ENCODE assay signal across 9 cellular contexts in genomic region chr11:124481365-124482323, GRCh38. TPM values are rescaled to one million over a fixed set of nuclear protein-coding genes. Genes with fewer than 3 reads are reported as not detected.
A peak's percentile ranks its signal among the peaks of the same experiment; 100 is the strongest.
DNase-seq lines count a peak whose midpoint lies in the region; ATAC-seq and TF ChIP-seq lines count a peak whose summit lies in the region.
"Had no signal": no experiment of that assay in that cellular context is flagged by ENCODE, and none has a peak within 500 bp of the region (broad histone marks: within the 10 kb centered on the region; RNA-seq: fewer than 3 reads in every experiment).

No MANE protein-coding gene starts in this region.

- H3K27ac ChIP-seq in HCT116 (ENCODE audit: low read depth, low read length) (peak overlapping the region; percentile 34; the same call in 1 of the 2 replicates), aorta (ENCODE audit: low read depth in 1 of 2, low read length in 2 of 2) (no peak overlapping the region)

- H3K9me2 ChIP-seq in HCT116 (ENCODE audit: insufficient read depth): no peaks in the 10 kb centered on the region

- H3K9ac ChIP-seq in HCT116 (ENCODE audit: low read length): no peak overlapping the region

- ATAC-seq in HCT116: peak; percentile 86
- ATAC-seq in left lobe of liver: peak; percentile 48
- ATAC-seq in aorta (ENCODE audit: low FRiP score): peak; percentile 67
- ATAC-seq: mucosa of descending colon had no signal

- no peak for TF ChIP-seq POLR2A in HCT116 (IDR thresholded peaks at IDR 0.05; ENCODE audit: borderline replicate concordance, extremely low read depth, insufficient read depth, insufficient read length)

- DNase-seq in Caco-2: peak in 1 of 2 experiments; percentile 31
- DNase-seq in HCT116 (ENCODE audit: low read depth, low spot score): no peak
- DNase-seq in NOMO-1 (lab: John Stamatoyannopoulos, UW; ENCODE audit: unreplicated experiment in 2 of 2): peak; percentile 26 to 42
- DNase-seq in T47D (ENCODE audit: low read depth in 1 of 2, low spot score in 1 of 2): peak; percentile 62 to 77
- no peak for DNase-seq in left lobe of liver (ENCODE audit: low spot score)
- DNase-seq in aorta: peak in 1 of 2 donors; percentile 40
- DNase-seq in activated effector memory CD4-positive, alpha-beta T cell treated with anti-CD3 and anti-CD28 coated beads, Interleukin-2, amount 50 U/mL, for 16 hours: no peak
- DNase-seq in SHP77 treated with DMSO at 0.1 percent for 48 hours (lab: John Stamatoyannopoulos, UW): no peak

- H3K36me3 Mint-ChIP-seq in Caco-2 (ENCODE audit: insufficient read depth, unreplicated experiment): no peaks in the 10 kb centered on the region

- WGBS in aorta, 2 donors: 62 to 70% methylated on average over 20 of the region's 20 CpGs

- no peaks in the 10 kb centered on the region for H3K9me3 Mint-ChIP-seq in Caco-2 (ENCODE audit: unreplicated experiment)

- H3K79me2 ChIP-seq in HCT116 (ENCODE audit: insufficient read depth, low read length): no peaks in the 10 kb centered on the region

- intact Hi-C loops in Caco-2 (cut with micrococcal nuclease; ENCODE audit: unreplicated experiment): no loop called here
- intact Hi-C loops in HCT116 (cut with micrococcal nuclease): no loop called here
- intact Hi-C loops in aorta (cut with DNase I): no loop called here

- TF ChIP-seq RAD21 in HCT116 (IDR thresholded peaks at IDR 0.05; ENCODE audit: low read depth): no peak

- RAD21 ChIA-PET in HCT116 (lab: Charles Lee; ENCODE audit: low non-redundant PET in 1 of 2, low total read pairs in 2 of 2, uncharacterized antibody in 2 of 2, unreplicated experiment in 2 of 2): no interaction called here

- H3K27ac Mint-ChIP-seq in Caco-2 (ENCODE audit: unreplicated experiment): no peak overlapping the region

- no peaks in the 10 kb centered on the region for H3K36me3 ChIP-seq in Caco-2 (ENCODE audit: control insufficient read depth, insufficient read depth, low read length)
- no peaks in the 10 kb centered on the region for H3K36me3 ChIP-seq in HCT116 (ENCODE audit: control insufficient read depth in 1 of 2, insufficient read depth in 2 of 2, low read length in 2 of 2)
- no peaks in the 10 kb centered on the region for H3K36me3 ChIP-seq in aorta (ENCODE audit: control insufficient read depth in 1 of 2, insufficient read depth in 2 of 2, low read length in 1 of 2)

- no peak overlapping the region for H3K4me3 ChIP-seq in Caco-2 (ENCODE audit: low read depth, low read length)
- H3K4me3 ChIP-seq in HCT116 (replicated peaks in 1 of 2; ENCODE audit: low read depth in 1 of 2, low read length in 2 of 2): peak overlapping the region; percentile 32 to 51
- H3K4me3 ChIP-seq in aorta (ENCODE audit: low read length in 2 of 2): no peak overlapping the region
- H3K4me3 ChIP-seq: mucosa of descending colon had no signal

- CTCF ChIA-PET in Caco-2 (lab: Charles Lee) (no interaction called here), HCT116 (lab: Charles Lee) (interaction anchor here (1.5 kb wide), 1 partner anchor 65 kb away, joined by 3 read pairs; no protein-coding TSS in a partner anchor)

- BruUV-seq in Caco-2 (replicated peaks; lab: Mats Ljungman, UMichigan) (no TSS peak), HCT116 (replicated peaks; lab: Mats Ljungman, UMichigan) (no TSS peak)

- peaks cover 9% of the 10 kb centered on the region for H3K4me1 Mint-ChIP-seq in Caco-2 (ENCODE audit: low read depth, unreplicated experiment)

- H3K4me1 ChIP-seq in Caco-2: 0 out of 2 replicates have a peak, but pooled peaks cover 5% of the 10 kb centered on the region
- H3K4me1 ChIP-seq in HCT116 (ENCODE audit: control insufficient read depth in 1 of 2, insufficient read depth in 2 of 2, low read length in 2 of 2): peaks cover 6 to 28% of the 10 kb centered on the region in 2 experiments; a peak in 2 of 4 replicates
- H3K4me1 ChIP-seq in aorta (ENCODE audit: control insufficient read depth in 1 of 2, insufficient read depth in 2 of 2, low read length in 2 of 2): no peaks in the 10 kb centered on the region

- POLR2A ChIA-PET in Caco-2 (lab: Charles Lee) (no interaction called here), HCT116 (lab: Charles Lee) (no interaction called here)

- in situ Hi-C loops in T47D (cut with HindIII; ENCODE audit: low pct_unique_long_range_greater_than_20kb, low sequenced_read_pairs): no loop called here

- H3K4me2 ChIP-seq in HCT116 (ENCODE audit: low read length): peak overlapping the region; percentile 75

- no peaks in the 10 kb centered on the region for H3K27me3 ChIP-seq in Caco-2 (replicated peaks; ENCODE audit: control insufficient read depth, insufficient read depth, low read length)
- peaks cover 14% of the 10 kb centered on the region for H3K27me3 ChIP-seq in HCT116 (ENCODE audit: insufficient read depth, low read length)
- H3K27me3 ChIP-seq in aorta (ENCODE audit: control insufficient read depth in 1 of 2, insufficient read depth in 2 of 2, low read length in 1 of 2): no peaks in the 10 kb centered on the region

- TF ChIP-seq CTCF in Caco-2 (IDR thresholded peaks at IDR 0.05; ENCODE audit: insufficient read depth in 1 of 2, low read depth in 1 of 2, low read length in 1 of 2, severe bottlenecking in 1 of 2, unreplicated experiment in 1 of 2) (no peak), HCT116 (IDR thresholded peaks at IDR 0.05 in 2 of 3, conservative IDR thresholded peaks at IDR 0.05 in 1 of 3; ENCODE audit: borderline replicate concordance in 1 of 3, insufficient read depth in 1 of 3, low read depth in 2 of 3, low read length in 2 of 3) (no peak)

- no peaks in the 10 kb centered on the region for H4K20me1 ChIP-seq in HCT116 (ENCODE audit: insufficient read depth)

- H3K27me3 Mint-ChIP-seq in Caco-2 (ENCODE audit: insufficient read depth, unreplicated experiment): peaks cover 7% of the 10 kb centered on the region

- H3K4me3 Mint-ChIP-seq in Caco-2 (ENCODE audit: unreplicated experiment): peak overlapping the region; percentile 65

- H3K9me3 ChIP-seq in Caco-2: no peaks in the 10 kb centered on the region
- H3K9me3 ChIP-seq in HCT116 (ENCODE audit: control insufficient read depth in 1 of 2, insufficient read depth in 1 of 2, low read depth in 1 of 2, low read length in 2 of 2): no peaks in the 10 kb centered on the region
- no peaks in the 10 kb centered on the region for H3K9me3 ChIP-seq in aorta (ENCODE audit: control insufficient read depth, low read length)
- H3K9me3 ChIP-seq: mucosa of descending colon had no signal

- peak overlapping the region; percentile 74 for H2AFZ ChIP-seq in HCT116 (ENCODE audit: low read depth, low read length, poor library complexity, severe bottlenecking)

TF ChIP-seq in HCT116, 20 proteins besides CTCF, POLR2A, EP300 and RAD21:
- TF ChIP-seq JUND (IDR thresholded peaks at IDR 0.05) (no peak), TCF7L2 (IDR thresholded peaks at IDR 0.05; ENCODE audit: borderline replicate concordance, extremely low read depth, insufficient read depth, insufficient read length) (no peak), ZNF274 (IDR thresholded peaks at IDR 0.05; ENCODE audit: low read depth, low read length) (no peak), FOSL1 (IDR thresholded peaks at IDR 0.05; ENCODE audit: low read depth) (no peak), EZH2phosphoT487 (IDR thresholded peaks at IDR 0.05; ENCODE audit: borderline replicate concordance) (no peak), CBX3 (IDR thresholded peaks at IDR 0.05; ENCODE audit: low read depth) (no peak), EGR1 (IDR thresholded peaks at IDR 0.05; ENCODE audit: low read depth) (no peak), MAX (IDR thresholded peaks at IDR 0.05) (0 out of 2 replicates have a peak, but pooled peaks have one; percentile 25)

RNA-seq across cellular contexts. Expression of gene OR8B8, which starts 36.1 kb away (rescaled TPM):
- total RNA-seq in Caco-2 (2022) (not detected in 2 replicates), HCT116 (2021; ENCODE audit: unreplicated experiment) (not detected), left lobe of liver (not detected), aorta (not detected)
- polyA plus RNA-seq in HCT116 (2012): not detected in 2 replicates
- not detected for polyA plus RNA-seq in aorta
- total RNA-seq: mucosa of descending colon had no signal

RNA-seq across cellular contexts. Expression of gene OR8B4, which starts 57.0 kb away (rescaled TPM):
- total RNA-seq in Caco-2 (2022) (not detected in 2 replicates), HCT116 (2021; ENCODE audit: unreplicated experiment) (not detected), left lobe of liver (not detected), aorta (not detected)
- not detected in 2 replicates for polyA plus RNA-seq in HCT116 (2012)
- polyA plus RNA-seq in aorta: not detected
- total RNA-seq: mucosa of descending colon had no signal

Comparison
In these comparisons a context has a peak if more than half of its experiments do, and no peak if none do; other contexts are left out.
1. DNase-seq: peak in NOMO-1 (2 of 2) and T47D (2 of 2); none in HCT116 (single experiment), left lobe of liver (single experiment), activated effector memory CD4-positive, alpha-beta T cell treated with anti-CD3 and anti-CD28 coated beads, Interleukin-2, amount 50 U/mL, for 16 hours (single experiment) and SHP77 treated with DMSO at 0.1 percent for 48 hours (single experiment).
2. H3K4me3 ChIP-seq: peak in HCT116 (2 of 2); none in Caco-2 (single experiment) and aorta (0 of 2).
3. Peak in every context shown above with its lines, with median percentiles within 50 percentile points of each other: ATAC-seq.